Comparison of ENCODE assay signal across 8 cellular contexts in the genomic region with DNA sequence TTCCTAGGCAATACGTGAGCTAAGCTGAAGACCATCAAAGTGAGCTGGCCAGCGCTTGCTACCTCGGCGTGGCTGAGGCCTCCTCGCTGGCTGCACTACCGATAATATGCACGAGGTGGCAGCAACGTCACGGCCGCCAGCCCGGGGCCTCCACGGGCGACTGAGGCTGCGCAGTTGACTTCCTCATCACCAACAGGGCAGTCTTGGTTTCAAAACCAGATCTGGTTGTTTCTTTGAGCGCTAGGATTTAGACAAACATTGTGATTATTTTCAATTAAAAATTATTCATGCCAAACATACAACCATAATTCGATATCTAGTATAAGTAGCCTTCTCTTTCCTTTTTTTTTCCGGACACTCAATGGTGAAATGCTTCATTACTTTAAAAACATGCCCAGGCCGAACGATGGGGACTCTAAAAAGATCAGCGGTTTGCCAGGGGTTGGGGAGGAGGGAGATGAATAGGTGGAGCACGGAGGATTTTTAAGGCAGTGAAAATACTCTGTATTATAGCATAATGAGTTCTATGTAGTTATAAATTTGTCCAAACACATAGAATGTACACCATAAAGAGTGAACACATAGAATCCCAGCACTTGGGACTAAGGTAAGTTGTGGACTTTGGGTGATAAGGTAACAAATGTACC. TPM values are rescaled to one million over a fixed set of nuclear protein-coding genes. Genes with fewer than 3 reads are reported as not detected.
A peak's percentile ranks its signal among the peaks of the same experiment; 100 is the strongest.
DNase-seq lines count a peak whose midpoint lies in the region; ATAC-seq and TF ChIP-seq lines count a peak whose summit lies in the region.

No MANE protein-coding gene starts in this region.

- H3K27ac ChIP-seq in psoas muscle (no peak overlapping the region), vagina (no peak overlapping the region)

- no peak overlapping the region for H3K4me3 ChIP-seq in psoas muscle
- no peak overlapping the region for H3K4me3 ChIP-seq in vagina

- H3K36me3 ChIP-seq in psoas muscle (ENCODE audit: insufficient read depth in 1 of 2, low read depth in 1 of 2) (no peaks in the 10 kb centered on the region), vagina (no peaks in the 10 kb centered on the region)

- H3K4me1 ChIP-seq in psoas muscle (no peaks in the 10 kb centered on the region), vagina (no peaks in the 10 kb centered on the region)

- H3K9me3 ChIP-seq in psoas muscle, result no peaks in the 10 kb centered on the region
- no peaks in the 10 kb centered on the region for H3K9me3 ChIP-seq in vagina

- TF ChIP-seq CTCF in psoas muscle (IDR thresholded peaks at IDR 0.05), result peak; percentile 93
- peak; percentile 84 to 94 (median 89) for TF ChIP-seq CTCF in vagina (IDR thresholded peaks at IDR 0.05)

- H3K27me3 ChIP-seq in psoas muscle (ENCODE audit: insufficient read depth in 3 of 3, low read length in 2 of 3) (no peaks in the 10 kb centered on the region), vagina (no peaks in the 10 kb centered on the region)

- WGBS in psoas muscle, 3 donors, result 24 to 26% (median 25%) methylated on average over 21 of the region's 21 CpGs

- intact Hi-C loops in Right ventricle myocardium superior (cut with DNase I), result loop anchor here (10.0 kb wide), 1 partner anchor 541 kb away; no protein-coding TSS in a partner anchor
- intact Hi-C loops in psoas muscle (cut with DNase I), result loop anchor here in 1 of 2 donors (10.0 kb wide), 1 partner anchor 561 kb away; no protein-coding TSS in a partner anchor
- intact Hi-C loops in vagina (cut with DNase I), result no loop called here

- ATAC-seq in GM21825 (IDR thresholded peaks at IDR 0.05; ENCODE audit: unreplicated experiment), result peak; percentile 94
- ATAC-seq in SK-N-SH treated with all-trans-retinoic acid at 6 μM for 48 hours, result peak; percentile 100
- ATAC-seq in Right ventricle myocardium superior (ENCODE audit: poor library complexity), result peak; percentile 99
- ATAC-seq in psoas muscle, result peak; percentile 67 to 90 (median 81)

- TF ChIP-seq POLR2A in vagina (IDR thresholded peaks at IDR 0.05), result no peak

- DNase-seq in EH (ENCODE audit: low read depth) (peak; percentile 79), LoVo (ENCODE audit: low spot score) (peak; percentile 75), Right ventricle myocardium superior (peak; percentile 93), psoas muscle (peak; percentile 74 to 88), vagina (ENCODE audit: extremely low spot score in 2 of 2) (no peak)
- DNase-seq in activated naive CD4-positive, alpha-beta T cell treated with anti-CD3 and anti-CD28 coated beads, Interleukin-2, amount 50 U/mL, for 16 hours, result peak; percentile 83

TF ChIP-seq in SK-N-SH treated with all-trans-retinoic acid at 6 μM for 48 hours, 23 proteins besides CTCF, POLR2A, EP300 and RAD21:
- TF ChIP-seq ESRRG (CRISPR knock-in tag; IDR thresholded peaks at IDR 0.05) (no peak), TCF4 (CRISPR knock-in tag; IDR thresholded peaks at IDR 0.05; ENCODE audit: borderline replicate concordance) (no peak), BACH2 (CRISPR knock-in tag; IDR thresholded peaks at IDR 0.05; ENCODE audit: borderline replicate concordance) (no peak), ISL1 (CRISPR knock-in tag; IDR thresholded peaks at IDR 0.05) (no peak)
- TF ChIP-seq, protein P1, sequence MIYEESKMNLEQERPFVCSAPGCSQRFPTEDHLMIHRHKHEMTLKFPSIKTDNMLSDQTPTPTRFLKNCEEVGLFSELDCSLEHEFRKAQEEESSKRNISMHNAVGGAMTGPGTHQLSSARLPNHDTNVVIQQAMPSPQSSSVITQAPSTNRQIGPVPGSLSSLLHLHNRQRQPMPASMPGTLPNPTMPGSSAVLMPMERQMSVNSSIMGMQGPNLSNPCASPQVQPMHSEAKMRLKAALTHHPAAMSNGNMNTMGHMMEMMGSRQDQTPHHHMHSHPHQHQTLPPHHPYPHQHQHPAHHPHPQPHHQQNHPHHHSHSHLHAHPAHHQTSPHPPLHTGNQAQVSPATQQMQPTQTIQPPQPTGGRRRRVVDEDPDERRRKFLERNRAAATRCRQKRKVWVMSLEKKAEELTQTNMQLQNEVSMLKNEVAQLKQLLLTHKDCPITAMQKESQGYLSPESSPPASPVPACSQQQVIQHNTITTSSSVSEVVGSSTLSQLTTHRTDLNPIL (CRISPR knock-in tag; IDR thresholded peaks at IDR 0.05; ENCODE audit: low read depth), result no peak

RNA-seq across cellular contexts. Expression of a gene that starts 52.0 kb away (rescaled TPM):
- total RNA-seq in Right ventricle myocardium superior (58.3 TPM), psoas muscle (10 to 100 TPM; 15.2 to 47.3 (median 15.5) TPM), vagina (226 TPM)
- polyA plus RNA-seq in psoas muscle, result 10 to 100 TPM; 12.3 to 14.6 (median 13.6) TPM

Comparison
In these comparisons a context has a peak if more than half of its experiments do, and no peak if none do; other contexts are left out.
1. DNase-seq: peak in EH (single experiment), LoVo (single experiment), activated naive CD4-positive, alpha-beta T cell treated with anti-CD3 and anti-CD28 coated beads, Interleukin-2, amount 50 U/mL, for 16 hours (single experiment), Right ventricle myocardium superior (single experiment) and psoas muscle (2 of 2); none in vagina (0 of 2).
2. Peak in every context shown above with its lines, with median percentiles within 50 percentile points of each other: ATAC-seq.